8 cellular contexts compared by ENCODE assay signal in the genomic region with DNA sequence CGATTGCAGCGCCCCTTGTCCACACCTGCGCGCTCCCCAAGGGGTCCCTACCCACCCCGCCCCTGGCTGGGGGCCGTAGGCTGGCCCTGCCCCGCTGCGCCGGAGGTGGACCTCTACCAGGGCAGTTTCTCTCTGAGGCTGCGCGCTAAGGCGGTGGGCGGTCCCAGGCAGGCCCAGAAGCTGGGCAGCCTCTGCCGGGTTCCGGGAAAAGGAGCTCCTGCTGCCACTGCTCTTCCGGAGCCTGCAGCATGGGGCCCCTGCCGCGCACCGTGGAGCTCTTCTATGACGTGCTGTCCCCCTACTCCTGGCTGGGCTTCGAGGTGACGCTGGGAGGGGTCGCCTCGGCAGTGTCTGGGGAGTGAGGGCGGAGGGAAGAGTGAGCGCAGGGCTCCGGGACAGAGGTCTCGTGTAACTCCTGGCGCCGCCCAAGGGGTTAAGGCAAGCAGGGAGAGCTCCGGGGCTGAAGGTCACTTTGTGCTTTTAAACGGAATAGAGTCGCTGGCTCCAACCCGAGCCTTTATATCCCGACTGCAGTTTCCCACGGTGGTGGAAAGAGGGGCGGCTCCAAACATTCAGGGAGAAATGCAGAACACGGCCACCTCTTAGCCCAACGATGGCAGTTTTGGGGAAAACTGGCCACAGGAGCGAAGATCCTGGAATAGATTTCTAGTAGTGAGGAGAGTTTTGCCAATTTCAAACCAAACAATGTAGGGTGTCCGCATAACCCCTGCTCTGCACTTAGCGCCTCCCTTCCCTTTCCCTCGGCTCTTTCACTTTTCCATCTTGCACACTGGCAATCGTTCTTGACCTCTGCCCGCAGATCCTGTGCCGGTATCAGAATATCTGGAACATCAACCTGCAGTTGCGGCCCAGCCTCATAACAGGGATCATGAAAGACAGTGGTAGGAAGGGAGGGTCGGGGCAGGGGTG. TPM values are rescaled to one million over a fixed set of nuclear protein-coding genes. Genes with fewer than 3 reads are reported as not detected.
DNase-seq lines count a peak whose midpoint lies in the region; ATAC-seq and TF ChIP-seq lines count a peak whose summit lies in the region.

A gene (plus strand): TSS at position 176 of the 930 bp plus-strand sequence. CDS start 73 bp downstream, at position 249.

- TF ChIP-seq CTCF in KMS-11 (conservative IDR thresholded peaks at IDR 0.05; ENCODE audit: low read depth, low read length) = no peak
- TF ChIP-seq CTCF in gastroesophageal sphincter (IDR thresholded peaks at IDR 0.05) = peak in 1 of 4 experiments; percentile 14

- intact Hi-C loops in activated naive CD4-positive, alpha-beta T cell treated with anti-CD3 and anti-CD28 coated beads for 36 hours (cut with micrococcal nuclease) = loop anchor here (1.0 to 10.0 kb wide), 6 partner anchors 12 to 1571 kb away; a partner anchor contains a TSS

- H3K27me3 ChIP-seq in KMS-11 (ENCODE audit: insufficient read depth, low read depth) = no peaks in the 10 kb centered on the region
- no peaks in the 10 kb centered on the region for H3K27me3 ChIP-seq in gastroesophageal sphincter

- H3K27ac Mint-ChIP-seq in activated naive CD4-positive, alpha-beta T cell treated with anti-CD3 and anti-CD28 coated beads for 36 hours = peak within 1 kb of the TSS; percentile 96

- peaks cover 12% of the 10 kb centered on the region for H3K4me1 ChIP-seq in KMS-11 (ENCODE audit: low read depth, poor library complexity, severe bottlenecking)
- H3K4me1 ChIP-seq in gastroesophageal sphincter = peaks cover 0 to 33% (median 15%) of the 10 kb centered on the region in 3 donors

- peak within 1 kb of the TSS; percentile 96 for H3K4me3 Mint-ChIP-seq in activated naive CD4-positive, alpha-beta T cell treated with anti-CD3 and anti-CD28 coated beads for 36 hours

- H3K9me3 Mint-ChIP-seq in activated naive CD4-positive, alpha-beta T cell treated with anti-CD3 and anti-CD28 coated beads for 36 hours = peaks cover 1% of the 10 kb centered on the region

- peak within 1 kb of the TSS; percentile 72 for H3K9ac ChIP-seq in KMS-11

- ATAC-seq in GM21723 (IDR thresholded peaks at IDR 0.05; ENCODE audit: unreplicated experiment) = peak; percentile 97
- peak; percentile 94 for ATAC-seq in gastroesophageal sphincter

- peaks cover 38% of the 10 kb centered on the region for H3K36me3 Mint-ChIP-seq in activated naive CD4-positive, alpha-beta T cell treated with anti-CD3 and anti-CD28 coated beads for 36 hours (ENCODE audit: low read depth)

- H3K27me3 Mint-ChIP-seq in activated naive CD4-positive, alpha-beta T cell treated with anti-CD3 and anti-CD28 coated beads for 36 hours (ENCODE audit: low read depth) = no peaks in the 10 kb centered on the region

- H3K4me2 ChIP-seq in KMS-11 = peak within 1 kb of the TSS; percentile 93

- WGBS in gastroesophageal sphincter (ENCODE audit: low coverage in 1 of 2), 2 donors = 0% methylated on average over 5 of the region's 48 CpGs; no CpG with 5 or more reads in 1 of the 2 donors

- TF ChIP-seq POLR2A in gastroesophageal sphincter (IDR thresholded peaks at IDR 0.05) = peak; percentile 58 to 62

- CTCF ChIA-PET in activated naive CD4-positive, alpha-beta T cell treated with anti-CD3 and anti-CD28 coated beads for 36 hours (lab: Charles Lee) = interaction anchor here (0.6 to 2.1 kb wide), 16 partner anchors 8 to 153 kb away, joined by 3 to 16 read pairs (median 4); a partner anchor contains a TSS

- H3K4me3 ChIP-seq in KMS-11 (IDR thresholded peaks at IDR 0.05; ENCODE audit: insufficient read depth, low read depth, low read length) = no peak within 1 kb of the TSS
- peak within 1 kb of the TSS; percentile 76 to 87 for H3K4me3 ChIP-seq in gastroesophageal sphincter

- H3K79me2 ChIP-seq in KMS-11 (ENCODE audit: insufficient read depth, low read depth) = peaks cover 15% of the 10 kb centered on the region; the same call in 1 of the 2 replicates

- H3K36me3 ChIP-seq in KMS-11 (ENCODE audit: insufficient read depth) = no peaks in the 10 kb centered on the region
- peaks cover 0 to 23% of the 10 kb centered on the region in 2 donors for H3K36me3 ChIP-seq in gastroesophageal sphincter

- H2AFZ ChIP-seq in KMS-11 (ENCODE audit: low read depth) = peak within 1 kb of the TSS; percentile 99

- peak within 1 kb of the TSS; percentile 26 for H3K27ac ChIP-seq in KMS-11
- peak within 1 kb of the TSS; percentile 68 to 89 (median 85) for H3K27ac ChIP-seq in gastroesophageal sphincter

- H3K4me1 Mint-ChIP-seq in activated naive CD4-positive, alpha-beta T cell treated with anti-CD3 and anti-CD28 coated beads for 36 hours (ENCODE audit: low read depth) = peaks cover 55% of the 10 kb centered on the region

- H3K9me3 ChIP-seq in gastroesophageal sphincter = no peaks in the 10 kb centered on the region

- TF ChIP-seq EP300 in gastroesophageal sphincter (IDR thresholded peaks at IDR 0.05) = no peak

- DNase-seq in Daoy (ENCODE audit: low read depth) = peak; percentile 88
- peak; percentile 67 for DNase-seq in SK-N-DZ (ENCODE audit: low spot score)
- peak; percentile 90 for DNase-seq in activated naive CD4-positive, alpha-beta T cell treated with anti-CD3 and anti-CD28 coated beads for 36 hours
- DNase-seq in nucleus accumbens (lab: John Stamatoyannopoulos, UW) = peak; percentile 16 to 90 (median 74)
- peak; percentile 82 for DNase-seq in superior temporal gyrus (ENCODE audit: extremely low spot score)

- no peaks in the 10 kb centered on the region for H4K20me1 ChIP-seq in KMS-11 (ENCODE audit: insufficient read depth)

RNA-seq across cellular contexts. Expression of the gene that starts here (rescaled TPM):
- total RNA-seq in Daoy (2014; rRNA removed; shearing (Covaris generic)) = 90.7 and 95.8 TPM in 2 replicates
- 24.0 and 42.0 TPM in 2 replicates for polyA plus RNA-seq in SK-N-DZ (2014; cell fraction: cytosol; rRNA removed)
- 47.4 and 62.5 TPM in 2 replicates for polyA plus RNA-seq in SK-N-DZ (2014; cell fraction: nucleus; rRNA removed)
- 100 to 1,000 TPM; 186 to 187 TPM for total RNA-seq in activated naive CD4-positive, alpha-beta T cell treated with anti-CD3 and anti-CD28 coated beads for 36 hours
- 100 to 1,000 TPM in 3 of 4 donors, 10 to 100 TPM in 1; 98.1 to 128 (median 120) TPM for total RNA-seq in gastroesophageal sphincter
